ENCODE assay signal across 1 cellular context in genomic region chr1:26233903-26234643, GRCh38.
TF ChIP-seq lines count a peak whose summit lies in the region.

TSS of gene CEP85 (plus strand) at chr1:26234200. CDS start at chr1:26239784, 5,584 bp downstream.

TF ChIP-seq in IMR-90, 13 proteins besides CTCF, POLR2A, EP300 and RAD21 (continued from another document):
- TF ChIP-seq MAZ (IDR thresholded peaks at IDR 0.05; ENCODE audit: borderline replicate concordance, low read depth, low read length) (peak; percentile 47; the same call in 1 of the 2 replicates), NFE2L2 (IDR thresholded peaks at IDR 0.05; ENCODE audit: low read depth, low read length) (no peak), RCOR1 (IDR thresholded peaks at IDR 0.05; ENCODE audit: insufficient replicate concordance, low read length) (no peak), MXI1 (IDR thresholded peaks at IDR 0.05; ENCODE audit: borderline replicate concordance, low read depth, low read length) (peak; percentile 74; the same call in 1 of the 2 replicates), ELK1 (IDR thresholded peaks at IDR 0.05; ENCODE audit: borderline replicate concordance, low read depth, low read length) (no peak), BHLHE40 (IDR thresholded peaks at IDR 0.05; ENCODE audit: low read depth, low read length) (no peak), MAFK (IDR thresholded peaks at IDR 0.05; ENCODE audit: low read depth, low read length) (no peak), RFX5 (IDR thresholded peaks at IDR 0.05; ENCODE audit: low read depth, low read length) (no peak)
TF ChIP-seq in IMR-90: peak in this region for 4.
